ENCODE assay signal across 8 cellular contexts in the genomic region with DNA sequence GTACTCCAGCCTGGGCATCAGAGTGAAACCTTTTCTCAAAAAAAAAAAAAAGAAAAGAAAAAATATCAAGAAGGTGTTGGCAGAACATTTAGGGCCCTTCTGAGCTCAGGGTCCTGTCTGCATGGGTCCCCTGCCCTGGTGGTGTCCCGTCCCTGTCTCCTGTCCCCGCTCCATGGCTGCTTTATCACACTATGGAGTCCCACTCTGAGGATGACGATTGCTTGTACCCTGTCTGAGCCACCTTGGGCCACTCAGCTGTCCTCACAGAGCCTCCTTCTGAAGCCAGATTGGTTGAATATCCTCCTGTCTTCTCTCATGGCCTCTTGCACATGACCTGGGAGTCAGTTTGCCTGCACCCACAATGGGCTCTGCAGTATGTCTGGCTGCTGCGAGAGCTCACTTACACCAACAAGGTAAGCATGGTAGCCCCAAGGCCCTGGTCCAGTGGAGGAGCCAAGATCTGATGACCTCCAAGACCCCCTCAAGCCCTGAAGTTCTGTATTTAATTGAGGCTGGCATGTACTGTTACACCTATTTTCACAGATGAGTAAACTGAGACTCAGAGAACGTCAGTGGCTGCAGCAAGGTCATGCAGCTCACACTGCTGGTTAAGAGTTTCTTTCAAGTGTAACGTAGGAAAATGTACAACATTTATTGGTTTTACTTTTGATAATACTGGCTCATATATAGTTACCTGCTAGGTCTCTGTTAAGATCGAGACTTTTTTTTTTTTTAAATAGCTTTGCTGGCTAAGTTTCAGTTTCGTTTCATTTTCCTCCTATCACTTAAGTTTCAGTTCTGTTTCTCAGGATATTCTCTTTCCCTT. TPM values are rescaled to one million over a fixed set of nuclear protein-coding genes. Genes with fewer than 3 reads are reported as not detected.
DNase-seq lines count a peak whose midpoint lies in the region; ATAC-seq and TF ChIP-seq lines count a peak whose summit lies in the region.

No MANE protein-coding gene starts in this region.

- H3K79me2 ChIP-seq in PC-3 (ENCODE audit: low read length) = no peaks in the 10 kb centered on the region

- no peaks in the 10 kb centered on the region for H4K20me1 ChIP-seq in PC-3 (ENCODE audit: low read length)

- CTCF ChIA-PET in PC-3 (lab: Charles Lee) = interaction anchor here (0.7 to 1.0 kb wide), 2 partner anchors 80 kb away, joined by 5 to 8 read pairs; no protein-coding TSS in a partner anchor

- 60 to 66% methylated on average over 8 of the region's 8 CpGs for WGBS in aorta, 2 donors

- POLR2A ChIA-PET in PC-3 (lab: Charles Lee; ENCODE audit: unreplicated experiment) = interaction anchor here (0.6 kb wide), 2 partner anchors 16 to 82 kb away, joined by 3 to 6 read pairs; no protein-coding TSS in a partner anchor

- no peaks in the 10 kb centered on the region for H3K9me3 ChIP-seq in PC-3 (ENCODE audit: low read length)
- peaks cover 0 to 1% of the 10 kb centered on the region in 2 donors for H3K9me3 ChIP-seq in breast epithelium
- no peaks in the 10 kb centered on the region for H3K9me3 ChIP-seq in mucosa of descending colon
- no peaks in the 10 kb centered on the region for H3K9me3 ChIP-seq in aorta (ENCODE audit: control insufficient read depth, low read length)
- no peaks in the 10 kb centered on the region for H3K9me3 ChIP-seq in SJCRH30 (replicated peaks)

- intact Hi-C loops in PC-3 (cut with micrococcal nuclease) (loop anchor here (1.0 to 2.0 kb wide), 2 partner anchors 19 to 81 kb away; no protein-coding TSS in a partner anchor), breast epithelium (cut with DNase I; ENCODE audit: low total_unique reads) (no loop called here), mucosa of descending colon (cut with DNase I, micrococcal nuclease) (no loop called here), aorta (cut with DNase I) (no loop called here)

- H3K27me3 ChIP-seq in PC-3 (ENCODE audit: low read length) (no peaks in the 10 kb centered on the region), breast epithelium (no peaks in the 10 kb centered on the region), aorta (ENCODE audit: control insufficient read depth in 1 of 2, insufficient read depth in 2 of 2, low read length in 1 of 2) (no peaks in the 10 kb centered on the region), SJCRH30 (no peaks in the 10 kb centered on the region)

- H3K27ac ChIP-seq in PC-3 (ENCODE audit: low read length) (no peak overlapping the region), breast epithelium (peak overlapping the region; percentile 62 to 80), aorta (ENCODE audit: low read depth in 1 of 2, low read length in 2 of 2) (no peak overlapping the region), SJCRH30 (no peak overlapping the region)

- H3K9me2 ChIP-seq in PC-3 (replicated peaks; ENCODE audit: low read length) = no peaks in the 10 kb centered on the region

- TSS peak; percentile 82 for BruUV-seq in PC-3 (replicated peaks; lab: Mats Ljungman, UMichigan)

- no peaks in the 10 kb centered on the region for H3K36me3 ChIP-seq in PC-3 (ENCODE audit: low read depth, low read length)
- H3K36me3 ChIP-seq in breast epithelium = no peaks in the 10 kb centered on the region
- no peaks in the 10 kb centered on the region for H3K36me3 ChIP-seq in mucosa of descending colon (ENCODE audit: low read depth)
- H3K36me3 ChIP-seq in aorta (ENCODE audit: control insufficient read depth in 1 of 2, insufficient read depth in 2 of 2, low read length in 1 of 2) = no peaks in the 10 kb centered on the region
- H3K36me3 ChIP-seq in SJCRH30 = no peaks in the 10 kb centered on the region

- peaks cover 4% of the 10 kb centered on the region; the same call in 1 of the 2 replicates for H3K4me1 ChIP-seq in PC-3 (ENCODE audit: insufficient read depth, low read length)
- H3K4me1 ChIP-seq in breast epithelium = no peaks in the 10 kb centered on the region
- H3K4me1 ChIP-seq in mucosa of descending colon (ENCODE audit: low read depth) = peaks cover 4% of the 10 kb centered on the region
- no peaks in the 10 kb centered on the region for H3K4me1 ChIP-seq in aorta (ENCODE audit: control insufficient read depth in 1 of 2, insufficient read depth in 2 of 2, low read length in 2 of 2)
- H3K4me1 ChIP-seq in SJCRH30 = no peaks in the 10 kb centered on the region

- H3F3A ChIP-seq in PC-3 (ENCODE audit: low read length, unreplicated experiment) = no peaks in the 10 kb centered on the region

- DNase-seq in PC-3 (peak; percentile 27), breast epithelium (ENCODE audit: low spot score in 2 of 2) (no peak), mucosa of descending colon (no peak), aorta (no peak), SJCRH30 (no peak), NCI-H2029 treated with DMSO at 0.1 percent for 48 hours (lab: John Stamatoyannopoulos, UW) (no peak)

- H3K4me2 ChIP-seq in PC-3 (ENCODE audit: low read length) = peak overlapping the region; percentile 98

- ATAC-seq in GM18870 (IDR thresholded peaks at IDR 0.05; ENCODE audit: unreplicated experiment) (peak; percentile 93), HG02943 (IDR thresholded peaks at IDR 0.05; ENCODE audit: low read depth, unreplicated experiment) (peak; percentile 79), PC-3 (peak; percentile 54), mucosa of descending colon (peak; percentile 77), aorta (ENCODE audit: low FRiP score) (peak; percentile 22)

- TF ChIP-seq POLR2A in breast epithelium (IDR thresholded peaks at IDR 0.05) = no peak

- no peak for TF ChIP-seq CTCF in PC-3 (conservative IDR thresholded peaks at IDR 0.05; ENCODE audit: low read depth, low read length)
- TF ChIP-seq CTCF in breast epithelium (IDR thresholded peaks at IDR 0.05) = no peak
- TF ChIP-seq CTCF in mucosa of descending colon (IDR thresholded peaks at IDR 0.05) = no peak

- H3K9ac ChIP-seq in PC-3 (ENCODE audit: low read length) = peak overlapping the region; percentile 54

- H2AFZ ChIP-seq in PC-3 (ENCODE audit: low read length) = peak overlapping the region; percentile 97

- H3K4me3 ChIP-seq in PC-3 (ENCODE audit: low read length) (peak overlapping the region; percentile 82), breast epithelium (peak overlapping the region; percentile 34 to 57 (median 55)), mucosa of descending colon (no peak overlapping the region), aorta (ENCODE audit: low read length in 2 of 2) (peak overlapping the region in 1 of 2 donors; percentile 26), SJCRH30 (no peak overlapping the region)

RNA-seq across cellular contexts. Expression of gene ZCCHC2, which starts 16.9 kb away (rescaled TPM):
- total RNA-seq in PC-3 (2014; rRNA removed) (17.3 and 24.9 TPM in 2 replicates), breast epithelium (10 to 100 TPM; 24.3 to 36.3 (median 26.2) TPM), mucosa of descending colon (10 to 100 TPM; 22.2 to 27.5 (median 26.0) TPM), aorta (10 to 100 TPM; 33.5 to 34.7 TPM)
- 1 to 10 TPM; 6.9 to 7.0 TPM for polyA plus RNA-seq in aorta
- 4.0 and 4.5 TPM in 2 replicates for total RNA-seq in SJCRH30 (2014; rRNA removed; shearing (Covaris generic))

Comparison
In these comparisons a context has a peak if more than half of its experiments do, and no peak if none do; other contexts are left out.
1. ATAC-seq: peak in every context shown above with its lines; median percentile 93 in GM18870; 79 in HG02943; 77 in mucosa of descending colon; 54 in PC-3; 22 in aorta.
2. H3K27ac ChIP-seq: peak in breast epithelium (2 of 2); none in PC-3 (single experiment), aorta (0 of 2) and SJCRH30 (single experiment).
3. H3K4me3 ChIP-seq: peak in PC-3 (single experiment) and breast epithelium (3 of 3); none in mucosa of descending colon (single experiment) and SJCRH30 (single experiment).